8 cellular contexts compared by ENCODE assay signal in genomic region chr2:161063946-161064306, GRCh38.
DNase-seq lines count a peak whose midpoint lies in the region; ATAC-seq and TF ChIP-seq lines count a peak whose summit lies in the region.

No MANE protein-coding gene starts in this region.

- POLR2A ChIA-PET in MCF 10A (lab: Yijun Ruan, JAX) = interaction anchor here (0.7 to 1.4 kb wide), 5 partner anchors 15 to 1005 kb away, joined by 3 to 8 read pairs (median 4); no protein-coding TSS in a partner anchor

- no peak for TF ChIP-seq POLR2A in breast epithelium (IDR thresholded peaks at IDR 0.05)

- TF ChIP-seq CTCF in breast epithelium (IDR thresholded peaks at IDR 0.05) (no peak), MCF 10A (IDR thresholded peaks at IDR 0.05; ENCODE audit: unreplicated experiment) (no peak)

- no peaks in the 10 kb centered on the region for H3K27me3 ChIP-seq in breast epithelium
- H3K27me3 ChIP-seq in subcutaneous abdominal adipose tissue (ENCODE audit: control insufficient read depth in 5 of 5, insufficient read depth in 4 of 5, low read length in 5 of 5) = no peaks in the 10 kb centered on the region

- H3K36me3 ChIP-seq in breast epithelium (no peaks in the 10 kb centered on the region), subcutaneous abdominal adipose tissue (ENCODE audit: control insufficient read depth in 5 of 5, insufficient read depth in 5 of 5, low read length in 5 of 5) (no peaks in the 10 kb centered on the region)

- H3K36me3 Mint-ChIP-seq in MCF 10A (ENCODE audit: insufficient read depth, unreplicated experiment) = peaks cover 6% of the 10 kb centered on the region
- H3K36me3 Mint-ChIP-seq in activated T-helper 17 cell treated with anti-CD3 and anti-CD28 coated beads, Interleukin-2, amount 50 U/mL, for 72 hours (ENCODE audit: low read depth) = no peaks in the 10 kb centered on the region

- no TSS peak for BruUV-seq in MCF 10A (replicated peaks; lab: Mats Ljungman, UMichigan)

- CTCF ChIA-PET in MCF 10A (lab: Yijun Ruan, JAX) = interaction anchor here (0.6 to 3.9 kb wide), 68 partner anchors 8 to 1080 kb away, joined by 3 to 63 read pairs (median 4); partner anchors contain the start of gene TANK

- intact Hi-C loops in breast epithelium (cut with DNase I; ENCODE audit: low total_unique reads) (no loop called here), MCF 10A (cut with micrococcal nuclease) (loop anchor here (2.0 to 10.0 kb wide), 5 partner anchors 69 to 953 kb away; partner anchors contain the start of gene TANK)

- no peaks in the 10 kb centered on the region for H3K9me3 ChIP-seq in breast epithelium
- no peaks in the 10 kb centered on the region for H3K9me3 ChIP-seq in subcutaneous abdominal adipose tissue (ENCODE audit: control insufficient read depth in 5 of 5, low read length in 5 of 5)

- no peaks in the 10 kb centered on the region for H3K27me3 Mint-ChIP-seq in MCF 10A (ENCODE audit: insufficient read depth, unreplicated experiment)
- H3K27me3 Mint-ChIP-seq in activated T-helper 17 cell treated with anti-CD3 and anti-CD28 coated beads, Interleukin-2, amount 50 U/mL, for 72 hours = no peaks in the 10 kb centered on the region

- H3K4me1 ChIP-seq in breast epithelium (peaks cover 4% of the 10 kb centered on the region in 2 donors), subcutaneous abdominal adipose tissue (ENCODE audit: control insufficient read depth in 5 of 5, insufficient read depth in 5 of 5, low read length in 5 of 5) (peaks cover 2 to 14% (median 10%) of the 10 kb centered on the region in 5 donors)

- H3K4me3 ChIP-seq in breast epithelium (no peak overlapping the region), subcutaneous abdominal adipose tissue (ENCODE audit: low read depth in 1 of 5, low read length in 5 of 5) (no peak overlapping the region)

- H3K27ac Mint-ChIP-seq in MCF 10A (ENCODE audit: low read depth, unreplicated experiment) = no peak overlapping the region
- H3K27ac Mint-ChIP-seq in activated T-helper 17 cell treated with anti-CD3 and anti-CD28 coated beads, Interleukin-2, amount 50 U/mL, for 72 hours = no peak overlapping the region

- H3K9ac ChIP-seq in subcutaneous abdominal adipose tissue (ENCODE audit: low read length in 5 of 5) = peak overlapping the region in 1 of 5 donors; percentile 12

- H3K4me3 Mint-ChIP-seq in MCF 10A (ENCODE audit: unreplicated experiment) = no peak overlapping the region
- no peak overlapping the region for H3K4me3 Mint-ChIP-seq in activated T-helper 17 cell treated with anti-CD3 and anti-CD28 coated beads, Interleukin-2, amount 50 U/mL, for 72 hours

- no peaks in the 10 kb centered on the region for H3K9me3 Mint-ChIP-seq in MCF 10A (ENCODE audit: unreplicated experiment)
- no peaks in the 10 kb centered on the region for H3K9me3 Mint-ChIP-seq in activated T-helper 17 cell treated with anti-CD3 and anti-CD28 coated beads, Interleukin-2, amount 50 U/mL, for 72 hours

- H3K27ac ChIP-seq in breast epithelium (peak overlapping the region; percentile 35 to 50), subcutaneous abdominal adipose tissue (ENCODE audit: low read depth, low read length) (peak overlapping the region; percentile 52)

- peak; percentile 38 for ATAC-seq in HG03045 (IDR thresholded peaks at IDR 0.05; ENCODE audit: unreplicated experiment)
- ATAC-seq in activated T-helper 17 cell treated with anti-CD3 and anti-CD28 coated beads, Interleukin-2, amount 50 U/mL, for 72 hours (replicated peaks) = peak; percentile 28

- peaks cover 6% of the 10 kb centered on the region for H3K4me1 Mint-ChIP-seq in MCF 10A (ENCODE audit: insufficient read depth, unreplicated experiment)
- peaks cover 5% of the 10 kb centered on the region for H3K4me1 Mint-ChIP-seq in activated T-helper 17 cell treated with anti-CD3 and anti-CD28 coated beads, Interleukin-2, amount 50 U/mL, for 72 hours

- DNase-seq in breast epithelium (ENCODE audit: low spot score in 2 of 2) (no peak), MCF 10A (ENCODE audit: unreplicated experiment) (no peak), NCI-H146 treated with DMSO at 0.1 percent for 48 hours (lab: John Stamatoyannopoulos, UW; ENCODE audit: unreplicated experiment) (no peak), HT-29 (ENCODE audit: low spot score) (no peak)
- no peak for DNase-seq in NK-92 treated with Interleukin-12 subunit alpha and Interleukin-12 subunit beta, amount 100 ng/mL, for 24 hours (lab: John Stamatoyannopoulos, UW)
